In genomic region chr18:50396005-50396404, GRCh38 we compare ENCODE assay signal across 1 cellular context.
A peak's percentile ranks its signal among the peaks of the same experiment; 100 is the strongest.
TF ChIP-seq lines count a peak whose summit lies in the region.

No MANE protein-coding gene starts in this region.

TF ChIP-seq in K562, 482 proteins besides CTCF, POLR2A, EP300 and RAD21 (continued from another document and continues in another):
- TF ChIP-seq MAFK (IDR thresholded peaks at IDR 0.05; ENCODE audit: low read length) (no peak), SAFB2 (IDR thresholded peaks at IDR 0.05; ENCODE audit: borderline replicate concordance, low read depth, low read length, severe bottlenecking) (no peak), SIN3B (IDR thresholded peaks at IDR 0.05; ENCODE audit: low read depth) (no peak), ELF1 (tag; IDR thresholded peaks at IDR 0.05) (no peak), LEF1 (IDR thresholded peaks at IDR 0.05) (peak; percentile 34; the same call in 1 of the 2 replicates), GATA2 (CRISPR knock-in tag; IDR thresholded peaks at IDR 0.05) (peak; percentile 63; the same call in 1 of the 2 replicates), RHOXF2B (CRISPR knock-in tag; conservative IDR thresholded peaks at IDR 0.05) (no peak), PBX2 (CRISPR knock-in tag; IDR thresholded peaks at IDR 0.05; ENCODE audit: low read depth) (no peak), PBX2 (tag; conservative IDR thresholded peaks at IDR 0.05; ENCODE audit: low read depth) (no peak), SRSF1 (IDR thresholded peaks at IDR 0.05; ENCODE audit: low read depth, low read length) (no peak), NUFIP1 (IDR thresholded peaks at IDR 0.05; ENCODE audit: partially characterized antibody) (no peak), ETV1 (tag; conservative IDR thresholded peaks at IDR 0.05; ENCODE audit: low read depth) (no peak), HNRNPLL (IDR thresholded peaks at IDR 0.05; ENCODE audit: low read depth, low read length, poor library complexity, severe bottlenecking) (no peak), ZNF609 (CRISPR knock-in tag; IDR thresholded peaks at IDR 0.05; ENCODE audit: borderline replicate concordance) (no peak), MNT (conservative IDR thresholded peaks at IDR 0.05) (no peak), BRF1 (IDR thresholded peaks at IDR 0.05; ENCODE audit: borderline replicate concordance, extremely low read depth, insufficient read length) (no peak), SMARCC2 (IDR thresholded peaks at IDR 0.05; ENCODE audit: low read depth) (no peak), TEAD4 (IDR thresholded peaks at IDR 0.05; ENCODE audit: low read length) (peak; percentile 92), TEAD4 (CRISPR knock-in tag; IDR thresholded peaks at IDR 0.05; ENCODE audit: borderline replicate concordance) (no peak), NR2F6 (CRISPR knock-in tag; IDR thresholded peaks at IDR 0.05) (no peak), CBFB (CRISPR knock-in tag; IDR thresholded peaks at IDR 0.05) (no peak), HMG20A (CRISPR knock-in tag; conservative IDR thresholded peaks at IDR 0.05) (no peak), ZMIZ1 (IDR thresholded peaks at IDR 0.05; ENCODE audit: low read depth in 2 of 2, low read length in 2 of 2) (0 out of 4 replicates have a peak, but pooled peaks of 1 of the 2 experiments have one; percentile 46), TAF15 (IDR thresholded peaks at IDR 0.05; ENCODE audit: low read depth, low read length) (no peak), CXXC5 (CRISPR knock-in tag; IDR thresholded peaks at IDR 0.05) (peak; percentile 73), MYBL2 (IDR thresholded peaks at IDR 0.05; ENCODE audit: low read depth) (no peak), MYBL2 (CRISPR knock-in tag; IDR thresholded peaks at IDR 0.05; ENCODE audit: borderline replicate concordance) (no peak), SMAD4 (CRISPR knock-in tag; conservative IDR thresholded peaks at IDR 0.05) (no peak; the same call in 1 of the 2 replicates), HOXB6 (CRISPR knock-in tag; IDR thresholded peaks at IDR 0.05; ENCODE audit: borderline replicate concordance) (no peak), ZNF354B (CRISPR knock-in tag; IDR thresholded peaks at IDR 0.05) (no peak), BCOR (IDR thresholded peaks at IDR 0.05) (peak; percentile 52), DDX20 (tag; IDR thresholded peaks at IDR 0.05; ENCODE audit: low read depth) (no peak), CHCHD3 (CRISPR knock-in tag; IDR thresholded peaks at IDR 0.05) (no peak), MGA (IDR thresholded peaks at IDR 0.05) (no peak), XRCC3 (IDR thresholded peaks at IDR 0.05) (no peak), NELFE (IDR thresholded peaks at IDR 0.05; ENCODE audit: insufficient read depth, insufficient read length) (no peak), ZNF224 (CRISPR knock-in tag; IDR thresholded peaks at IDR 0.05) (no peak), HNRNPH1 (optimal IDR thresholded peaks at IDR 0.05; ENCODE audit: low read depth, low read length) (no peak), MECOM (CRISPR knock-in tag; IDR thresholded peaks at IDR 0.05) (no peak), ZFX (CRISPR knock-in tag; IDR thresholded peaks at IDR 0.05) (no peak), C11orf30 (IDR thresholded peaks at IDR 0.05; ENCODE audit: low read depth) (no peak)
